In the genomic region with DNA sequence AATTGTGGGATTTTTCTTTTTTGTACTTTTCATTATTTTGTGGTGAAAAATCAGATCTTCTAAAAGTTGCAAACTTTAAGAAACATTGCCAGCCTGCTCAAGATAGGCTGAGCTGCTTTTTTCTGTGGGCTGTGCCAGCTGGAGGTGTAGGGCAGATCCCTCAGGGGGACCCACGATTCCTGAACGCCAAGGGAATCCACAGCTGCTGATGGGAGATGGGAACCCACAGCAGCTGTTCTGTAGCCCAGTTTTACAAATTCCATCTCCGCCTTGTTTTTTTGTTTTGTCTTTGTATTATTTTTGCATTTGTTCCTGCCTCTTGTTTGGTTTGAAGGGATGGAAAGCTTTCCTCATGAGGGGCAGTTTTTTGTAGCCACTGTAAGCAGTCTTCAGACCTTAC, we compare ENCODE assay signal across 18 cellular contexts.
"Had no signal": no experiment of that assay in that cellular context is flagged by ENCODE, and none has a peak within 500 bp of the region (broad histone marks: within the 10 kb centered on the region; RNA-seq: fewer than 3 reads in every experiment).

No MANE protein-coding gene starts in this region.

- H3K36me3 ChIP-seq: esophagus muscularis mucosa, spleen had no signal

- H3K27ac ChIP-seq: esophagus muscularis mucosa, pancreas, right lobe of liver, spleen, testis had no signal

- H3K4me1 Mint-ChIP-seq: memory B cell had no signal

- ATAC-seq: naive thymus-derived CD8-positive, alpha-beta T cell; stimulated activated memory B cell treated with anti-CD40 and anti-IgM and Interleukin-4, amounts not matched to agents 10 μg/mL and 1 μg/mL and 100 μg/mL, for 72 hours had no signal

- H3K4me1 ChIP-seq: esophagus muscularis mucosa, pancreas, spleen, testis had no signal

- H3K4me3 Mint-ChIP-seq: activated CD4-positive, alpha-beta memory T cell treated with anti-CD3 and anti-CD28 coated beads for 36 hours; dendritic cell treated with granulocyte-macrophage colony-stimulating factor and Interleukin-4, amounts not matched to agents 40 ng/mL and 50 ng/mL, for 4 days; memory B cell; stimulated activated memory B cell treated with anti-CD40 and anti-IgM and Interleukin-4, amounts not matched to agents 10 μg/mL and 1 μg/mL and 100 μg/mL, for 72 hours; type B pancreatic cell had no signal

- H3K9me3 ChIP-seq: pancreas, right lobe of liver, testis had no signal

- H3K27me3 ChIP-seq: esophagus muscularis mucosa, pancreas, right lobe of liver, spleen, testis had no signal

- H3K27me3 Mint-ChIP-seq: activated CD4-positive, alpha-beta memory T cell treated with anti-CD3 and anti-CD28 coated beads for 36 hours; dendritic cell treated with granulocyte-macrophage colony-stimulating factor and Interleukin-4, amounts not matched to agents 40 ng/mL and 50 ng/mL, for 4 days; memory B cell; stimulated activated memory B cell treated with anti-CD40 and anti-IgM and Interleukin-4, amounts not matched to agents 10 μg/mL and 1 μg/mL and 100 μg/mL, for 72 hours; type B pancreatic cell had no signal

- H3K4me3 ChIP-seq: esophagus muscularis mucosa, mucosa of descending colon, pancreas, right lobe of liver, spleen, testis had no signal

- H3K27ac Mint-ChIP-seq: activated CD4-positive, alpha-beta memory T cell treated with anti-CD3 and anti-CD28 coated beads for 36 hours; activated T-helper 2 cell treated with anti-CD3 and anti-CD28 coated beads, Interferon-gamma antibody, Interleukin-2, Interleukin-4, amounts not matched to agents 10 μg/mL and 5 μg/mL and 100 μg/mL, durations not matched to agents 14 hours and 24 hours and 36 hours; dendritic cell treated with granulocyte-macrophage colony-stimulating factor and Interleukin-4, amounts not matched to agents 40 ng/mL and 50 ng/mL, for 4 days; memory B cell; stimulated activated memory B cell treated with anti-CD40 and anti-IgM and Interleukin-4, amounts not matched to agents 10 μg/mL and 1 μg/mL and 100 μg/mL, for 72 hours had no signal

- DNase-seq: activated CD4-positive, alpha-beta memory T cell treated with anti-CD3 and anti-CD28 coated beads for 36 hours; activated naive CD4-positive, alpha-beta T cell treated with Interleukin-2 at 50 U/mL for 16 hours; activated T-cell treated with anti-CD3 and anti-CD28 coated beads for 4 hours; aorta; effector memory CD4-positive, alpha-beta T cell; mucosa of descending colon; naive thymus-derived CD8-positive, alpha-beta T cell; pancreas; right lobe of liver; spleen; stimulated activated CD4-positive, alpha-beta T cell treated with anti-CD3 and anti-CD28 coated beads, Interleukin-4, amount 100 ng/mL, for 4 hours; testis had no signal
